8 cellular contexts compared by ENCODE assay signal in genomic region chr9:136808781-136809158, GRCh38. TPM values are rescaled to one million over a fixed set of nuclear protein-coding genes. Genes with fewer than 3 reads are reported as not detected.
DNase-seq lines count a peak whose midpoint lies in the region; ATAC-seq, FAIRE-seq and TF ChIP-seq lines count a peak whose summit lies in the region.

No MANE protein-coding gene starts in this region.

- no peak for TF ChIP-seq CTCF in 22Rv1 (IDR thresholded peaks at IDR 0.05)

- peak overlapping the region; percentile 86 for H3K4me3 ChIP-seq in iPS-11a (ENCODE audit: low read depth, low read length)

- peaks cover 28% of the 10 kb centered on the region for H3K36me3 Mint-ChIP-seq in activated CD8-positive, alpha-beta T cell treated with anti-CD3 and anti-CD28 coated beads, Interleukin-2, amount 10 ng/mL, durations not matched to agents 7 days and 5 days (ENCODE audit: low read depth)
- peaks cover 22 to 33% of the 10 kb centered on the region in 2 donors for H3K36me3 Mint-ChIP-seq in stimulated activated naive B cell treated with anti-CD40 and anti-IgM and Interleukin-4, amounts not matched to agents 10 μg/mL and 1 μg/mL and 100 μg/mL, for 72 hours

- POLR2A ChIA-PET in activated CD8-positive, alpha-beta T cell treated with anti-CD3 and anti-CD28 coated beads, Interleukin-2, amount 10 ng/mL, durations not matched to agents 7 days and 5 days (lab: Charles Lee) = interaction anchor here (0.7 to 1.3 kb wide), 3 partner anchors 35 to 126 kb away, joined by 3 read pairs; no protein-coding TSS in a partner anchor

- DNase-seq in H54 (ENCODE audit: insufficient read length, low spot score) (peak; percentile 72), SHP77 (lab: John Stamatoyannopoulos, UW) (no peak), NCI-H1048 (lab: John Stamatoyannopoulos, UW) (no peak)
- DNase-seq in activated CD8-positive, alpha-beta T cell treated with anti-CD3 and anti-CD28 coated beads, Interleukin-2, amount 10 ng/mL, durations not matched to agents 7 days and 5 days = no peak
- DNase-seq in stimulated activated naive B cell treated with anti-CD40 and anti-IgM and Interleukin-4, amounts not matched to agents 10 μg/mL and 1 μg/mL and 100 μg/mL, for 72 hours = no peak

- peak overlapping the region; percentile 15 for H3K27ac Mint-ChIP-seq in activated CD8-positive, alpha-beta T cell treated with anti-CD3 and anti-CD28 coated beads, Interleukin-2, amount 10 ng/mL, durations not matched to agents 7 days and 5 days
- peak overlapping the region; percentile 91 for H3K27ac Mint-ChIP-seq in stimulated activated naive B cell treated with anti-CD40 and anti-IgM and Interleukin-4, amounts not matched to agents 10 μg/mL and 1 μg/mL and 100 μg/mL, for 72 hours

- H3K9me3 Mint-ChIP-seq in activated CD8-positive, alpha-beta T cell treated with anti-CD3 and anti-CD28 coated beads, Interleukin-2, amount 10 ng/mL, durations not matched to agents 7 days and 5 days (ENCODE audit: insufficient read depth) = no peaks in the 10 kb centered on the region
- no peaks in the 10 kb centered on the region for H3K9me3 Mint-ChIP-seq in stimulated activated naive B cell treated with anti-CD40 and anti-IgM and Interleukin-4, amounts not matched to agents 10 μg/mL and 1 μg/mL and 100 μg/mL, for 72 hours

- FAIRE-seq in H54 (lab: Jason Lieb, UNC) = no peak

- TF ChIP-seq POLR2A in H54 (IDR thresholded peaks at IDR 0.05; ENCODE audit: low read depth, low read length) = no peak

- no peaks in the 10 kb centered on the region for H3K27me3 Mint-ChIP-seq in activated CD8-positive, alpha-beta T cell treated with anti-CD3 and anti-CD28 coated beads, Interleukin-2, amount 10 ng/mL, durations not matched to agents 7 days and 5 days (ENCODE audit: low read depth)
- H3K27me3 Mint-ChIP-seq in stimulated activated naive B cell treated with anti-CD40 and anti-IgM and Interleukin-4, amounts not matched to agents 10 μg/mL and 1 μg/mL and 100 μg/mL, for 72 hours = no peaks in the 10 kb centered on the region

- ATAC-seq in activated CD8-positive, alpha-beta T cell treated with anti-CD3 and anti-CD28 coated beads, Interleukin-2, amount 10 ng/mL, durations not matched to agents 7 days and 5 days = no peak
- ATAC-seq in stimulated activated naive B cell treated with anti-CD40 and anti-IgM and Interleukin-4, amounts not matched to agents 10 μg/mL and 1 μg/mL and 100 μg/mL, for 72 hours (replicated peaks) = no peak
- ATAC-seq in GM21381 (IDR thresholded peaks at IDR 0.05; ENCODE audit: unreplicated experiment) = no peak

- H3K4me1 Mint-ChIP-seq in activated CD8-positive, alpha-beta T cell treated with anti-CD3 and anti-CD28 coated beads, Interleukin-2, amount 10 ng/mL, durations not matched to agents 7 days and 5 days (ENCODE audit: low read depth) = peaks cover 49% of the 10 kb centered on the region
- peaks cover 19 to 50% of the 10 kb centered on the region in 2 donors for H3K4me1 Mint-ChIP-seq in stimulated activated naive B cell treated with anti-CD40 and anti-IgM and Interleukin-4, amounts not matched to agents 10 μg/mL and 1 μg/mL and 100 μg/mL, for 72 hours

- peak overlapping the region; percentile 91 for H3K27ac ChIP-seq in 22Rv1

- CTCF ChIA-PET in activated CD8-positive, alpha-beta T cell treated with anti-CD3 and anti-CD28 coated beads, Interleukin-2, amount 10 ng/mL, durations not matched to agents 7 days and 5 days (lab: Charles Lee) = interaction anchor here (0.9 to 4.4 kb wide), 4 partner anchors 17 to 259 kb away, joined by 3 to 29 read pairs (median 6); partner anchors contain the start of gene TMEM141

- peak overlapping the region; percentile 72 for H3K4me3 Mint-ChIP-seq in activated CD8-positive, alpha-beta T cell treated with anti-CD3 and anti-CD28 coated beads, Interleukin-2, amount 10 ng/mL, durations not matched to agents 7 days and 5 days
- peak overlapping the region; percentile 83 to 84 for H3K4me3 Mint-ChIP-seq in stimulated activated naive B cell treated with anti-CD40 and anti-IgM and Interleukin-4, amounts not matched to agents 10 μg/mL and 1 μg/mL and 100 μg/mL, for 72 hours

RNA-seq across cellular contexts. Expression of gene RABL6, which starts 1.0 kb away (rescaled TPM):
- 100 to 1,000 TPM; 117 to 118 TPM for total RNA-seq in activated CD8-positive, alpha-beta T cell treated with anti-CD3 and anti-CD28 coated beads, Interleukin-2, amount 10 ng/mL, durations not matched to agents 7 days and 5 days

RNA-seq across cellular contexts. Expression of gene CCDC183, which starts 12.6 kb away (rescaled TPM):
- under 1 TPM; 0.26 to 0.44 TPM for total RNA-seq in activated CD8-positive, alpha-beta T cell treated with anti-CD3 and anti-CD28 coated beads, Interleukin-2, amount 10 ng/mL, durations not matched to agents 7 days and 5 days

RNA-seq across cellular contexts. Expression of gene TMEM141, which starts 17.6 kb away (rescaled TPM):
- total RNA-seq in activated CD8-positive, alpha-beta T cell treated with anti-CD3 and anti-CD28 coated beads, Interleukin-2, amount 10 ng/mL, durations not matched to agents 7 days and 5 days = 10 to 100 TPM; 39.9 to 43.2 TPM

RNA-seq across cellular contexts. Expression of gene AJM1, which starts 33.5 kb away (rescaled TPM):
- total RNA-seq in activated CD8-positive, alpha-beta T cell treated with anti-CD3 and anti-CD28 coated beads, Interleukin-2, amount 10 ng/mL, durations not matched to agents 7 days and 5 days = 1 to 10 TPM; 5.3 to 5.6 TPM

RNA-seq across cellular contexts. Expression of gene PHPT1, which starts 40.4 kb away (rescaled TPM):
- total RNA-seq in activated CD8-positive, alpha-beta T cell treated with anti-CD3 and anti-CD28 coated beads, Interleukin-2, amount 10 ng/mL, durations not matched to agents 7 days and 5 days = 100 to 1,000 TPM; 108 to 119 TPM
